ENCODE assay signal across 1 cellular context in the genomic region with DNA sequence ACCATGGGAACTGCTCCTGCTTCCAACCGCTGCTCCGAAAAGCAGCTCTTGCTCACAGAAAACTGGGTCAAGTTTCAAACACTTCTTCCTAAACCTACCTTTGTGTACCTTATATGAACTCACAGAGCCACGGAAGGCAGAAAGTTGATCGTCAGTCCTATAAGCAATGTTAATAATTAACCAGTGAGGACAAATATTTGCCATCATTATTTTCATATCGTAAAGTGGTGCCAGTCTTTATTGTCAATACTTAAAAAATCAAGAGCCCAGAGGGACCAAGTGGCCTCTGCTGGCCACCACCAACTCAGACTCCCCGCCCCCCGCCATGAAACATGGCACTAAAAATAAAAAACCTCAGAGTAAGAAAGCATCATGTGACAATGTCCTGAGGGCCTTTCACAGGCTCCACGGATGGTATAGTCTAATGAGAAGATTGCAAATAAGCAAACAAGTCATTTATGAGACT.
TF ChIP-seq lines count a peak whose summit lies in the region.

No MANE protein-coding gene starts in this region.

TF ChIP-seq in HepG2, 621 proteins besides CTCF, POLR2A, EP300 and RAD21 (continued from another document and continues in another):
- no peak for TF ChIP-seq ZC3H4 (CRISPR knock-in tag; IDR thresholded peaks at IDR 0.05; ENCODE audit: borderline replicate concordance)
- TF ChIP-seq RFX1 (IDR thresholded peaks at IDR 0.05) = no peak
- TF ChIP-seq SAFB2 (CRISPR knock-in tag; IDR thresholded peaks at IDR 0.05; ENCODE audit: borderline replicate concordance, low read depth) = no peak
- no peak for TF ChIP-seq MTF1 (CRISPR knock-in tag; IDR thresholded peaks at IDR 0.05)
- TF ChIP-seq, protein P1, sequence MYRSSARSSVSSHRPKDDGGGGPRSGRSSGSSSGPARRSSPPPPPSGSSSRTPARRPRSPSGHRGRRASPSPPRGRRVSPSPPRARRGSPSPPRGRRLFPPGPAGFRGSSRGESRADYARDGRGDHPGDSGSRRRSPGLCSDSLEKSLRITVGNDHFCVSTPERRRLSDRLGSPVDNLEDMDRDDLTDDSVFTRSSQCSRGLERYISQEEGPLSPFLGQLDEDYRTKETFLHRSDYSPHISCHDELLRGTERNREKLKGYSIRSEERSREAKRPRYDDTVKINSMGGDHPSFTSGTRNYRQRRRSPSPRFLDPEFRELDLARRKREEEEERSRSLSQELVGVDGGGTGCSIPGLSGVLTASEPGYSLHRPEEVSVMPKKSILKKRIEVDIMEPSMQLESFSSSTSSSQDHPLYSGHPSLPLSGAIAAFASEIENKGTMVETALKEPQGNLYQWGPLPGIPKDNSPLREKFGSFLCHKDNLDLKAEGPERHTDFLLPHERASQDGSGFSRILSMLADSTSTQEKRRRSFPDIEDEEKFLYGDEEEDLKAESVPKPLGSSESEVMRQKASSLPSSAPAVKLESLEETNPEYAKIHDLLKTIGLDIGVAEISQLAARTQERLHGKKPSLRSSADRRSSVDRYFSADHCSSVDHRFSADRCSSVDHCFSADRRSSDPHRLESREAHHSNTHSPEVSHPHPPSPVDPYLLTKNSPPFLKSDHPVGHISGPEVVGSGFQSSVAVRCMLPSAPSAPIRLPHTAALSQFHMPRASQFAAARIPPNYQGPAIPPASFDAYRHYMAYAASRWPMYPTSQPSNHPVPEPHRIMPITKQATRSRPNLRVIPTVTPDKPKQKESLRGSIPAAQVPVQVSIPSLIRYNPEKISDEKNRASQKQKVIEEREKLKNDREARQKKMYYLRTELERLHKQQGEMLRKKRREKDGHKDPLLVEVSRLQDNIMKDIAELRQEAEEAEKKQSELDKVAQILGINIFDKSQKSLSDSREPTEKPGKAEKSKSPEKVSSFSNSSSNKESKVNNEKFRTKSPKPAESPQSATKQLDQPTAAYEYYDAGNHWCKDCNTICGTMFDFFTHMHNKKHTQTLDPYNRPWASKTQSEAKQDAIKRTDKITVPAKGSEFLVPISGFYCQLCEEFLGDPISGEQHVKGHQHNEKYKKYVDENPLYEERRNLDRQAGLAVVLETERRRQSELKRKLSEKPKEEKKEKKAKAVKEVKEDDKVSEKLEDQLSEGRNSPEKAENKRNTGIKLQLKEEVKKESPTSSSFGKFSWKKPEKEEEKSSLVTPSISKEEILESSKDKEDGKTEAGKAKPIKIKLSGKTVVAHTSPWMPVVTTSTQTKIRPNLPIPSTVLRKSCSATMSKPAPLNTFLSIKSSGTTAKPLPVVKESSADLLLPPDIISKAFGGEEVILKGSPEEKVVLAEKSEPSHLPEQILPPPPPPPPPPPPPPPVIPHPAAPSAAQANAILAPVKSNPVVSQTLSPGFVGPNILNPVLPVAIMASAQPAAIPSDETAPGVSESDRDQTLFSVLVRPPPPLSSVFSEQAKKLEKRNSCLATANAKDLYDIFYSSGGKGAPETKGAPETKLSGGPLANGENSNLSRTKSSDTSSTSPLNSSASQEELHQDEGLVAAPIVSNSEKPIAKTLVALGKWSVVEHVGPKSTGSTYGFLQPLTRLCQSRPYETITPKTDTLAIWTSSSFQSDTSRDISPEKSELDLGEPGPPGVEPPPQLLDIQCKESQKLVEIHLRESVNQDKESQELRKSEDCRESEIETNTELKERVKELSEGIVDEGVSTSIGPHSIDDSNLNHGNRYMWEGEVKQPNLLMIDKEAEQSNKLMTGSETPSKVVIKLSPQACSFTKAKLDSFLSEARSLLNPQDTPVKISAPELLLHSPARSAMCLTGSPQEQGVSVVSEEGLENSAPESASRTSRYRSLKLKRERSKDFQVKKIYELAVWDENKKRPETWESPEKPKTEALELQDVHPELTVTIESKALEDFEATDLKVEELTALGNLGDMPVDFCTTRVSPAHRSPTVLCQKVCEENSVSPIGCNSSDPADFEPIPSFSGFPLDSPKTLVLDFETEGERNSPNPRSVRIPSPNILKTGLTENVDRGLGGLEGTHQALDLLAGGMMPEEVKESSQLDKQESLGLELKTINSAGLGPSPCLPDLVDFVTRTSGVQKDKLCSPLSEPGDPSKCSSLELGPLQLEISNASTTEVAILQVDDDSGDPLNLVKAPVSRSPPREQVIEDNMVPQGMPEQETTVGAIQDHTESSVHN (CRISPR knock-in tag; IDR thresholded peaks at IDR 0.05) = no peak
- TF ChIP-seq MLLT10 (CRISPR knock-in tag; IDR thresholded peaks at IDR 0.05) = no peak
- TF ChIP-seq RFXAP (CRISPR knock-in tag; IDR thresholded peaks at IDR 0.05; ENCODE audit: borderline replicate concordance) = no peak
- no peak for TF ChIP-seq HOXD1 (CRISPR knock-in tag; IDR thresholded peaks at IDR 0.05)
- TF ChIP-seq, protein P2, sequence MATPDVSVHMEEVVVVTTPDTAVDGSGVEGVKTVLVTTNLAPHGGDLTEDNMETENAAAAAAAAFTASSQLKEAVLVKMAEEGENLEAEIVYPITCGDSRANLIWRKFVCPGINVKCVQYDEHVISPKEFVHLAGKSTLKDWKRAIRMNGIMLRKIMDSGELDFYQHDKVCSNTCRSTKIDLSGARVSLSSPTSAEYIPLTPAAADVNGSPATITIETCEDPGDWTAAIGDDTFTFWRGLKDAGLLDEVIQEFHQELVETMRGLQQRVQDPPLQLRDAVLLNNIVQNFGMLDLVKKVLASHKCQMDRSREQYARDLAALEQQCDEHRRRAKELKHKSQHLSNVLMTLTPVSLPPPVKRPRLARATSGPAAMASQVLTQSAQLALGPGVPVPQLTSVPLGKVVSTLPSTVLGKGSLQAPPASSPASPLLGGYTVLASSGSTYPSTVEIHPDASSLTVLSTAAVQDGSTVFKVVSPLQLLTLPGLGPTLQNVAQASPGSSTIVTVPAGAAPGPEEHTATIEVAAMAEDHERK (CRISPR knock-in tag; IDR thresholded peaks at IDR 0.05; ENCODE audit: low read depth) = no peak
- TF ChIP-seq RARG (CRISPR knock-in tag; IDR thresholded peaks at IDR 0.05; ENCODE audit: low read depth) = no peak
- TF ChIP-seq, protein P3, sequence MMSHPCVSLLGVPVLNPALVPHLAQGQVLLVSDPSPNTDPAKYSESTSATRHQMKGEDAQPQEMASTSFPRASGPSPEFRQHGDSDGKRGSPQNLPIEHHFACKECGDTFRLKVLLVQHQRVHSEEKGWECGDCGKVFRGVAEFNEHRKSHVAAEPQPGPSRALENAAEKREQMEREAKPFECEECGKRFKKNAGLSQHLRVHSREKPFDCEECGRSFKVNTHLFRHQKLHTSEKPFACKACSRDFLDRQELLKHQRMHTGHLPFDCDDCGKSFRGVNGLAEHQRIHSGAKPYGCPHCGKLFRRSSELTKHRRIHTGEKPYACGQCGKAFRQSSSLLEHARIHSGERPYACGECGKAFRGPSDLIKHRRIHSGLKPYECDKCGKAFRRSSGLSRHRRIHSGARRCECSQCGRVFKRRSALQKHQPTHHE (CRISPR knock-in tag; IDR thresholded peaks at IDR 0.05; ENCODE audit: borderline replicate concordance) = no peak
- no peak for TF ChIP-seq SOX13 (IDR thresholded peaks at IDR 0.05)
- TF ChIP-seq SOX13 (CRISPR knock-in tag; conservative IDR thresholded peaks at IDR 0.05 in 1 of 2, IDR thresholded peaks at IDR 0.05 in 1 of 2) = peak in 1 of 2 experiments; percentile 60; a peak in 2 of 4 replicates
- TF ChIP-seq ZNF616 (CRISPR knock-in tag; IDR thresholded peaks at IDR 0.05; ENCODE audit: low read depth) = no peak
- TF ChIP-seq CBFB (CRISPR knock-in tag; IDR thresholded peaks at IDR 0.05) = no peak
- no peak for TF ChIP-seq JUND (CRISPR knock-in tag; IDR thresholded peaks at IDR 0.05)
- no peak for TF ChIP-seq ZBTB3 (CRISPR knock-in tag; IDR thresholded peaks at IDR 0.05; ENCODE audit: borderline replicate concordance, low read depth)
- peak; percentile 81 for TF ChIP-seq ZBTB20 (CRISPR knock-in tag; IDR thresholded peaks at IDR 0.05; ENCODE audit: borderline replicate concordance, low read depth)
- TF ChIP-seq GZF1 (CRISPR knock-in tag; IDR thresholded peaks at IDR 0.05) = no peak
- TF ChIP-seq PRPF4 (IDR thresholded peaks at IDR 0.05; ENCODE audit: low read depth, low read length, poor library complexity, severe bottlenecking) = no peak
- no peak for TF ChIP-seq ZSCAN21 (CRISPR knock-in tag; IDR thresholded peaks at IDR 0.05; ENCODE audit: borderline replicate concordance)
- TF ChIP-seq, protein P4, sequence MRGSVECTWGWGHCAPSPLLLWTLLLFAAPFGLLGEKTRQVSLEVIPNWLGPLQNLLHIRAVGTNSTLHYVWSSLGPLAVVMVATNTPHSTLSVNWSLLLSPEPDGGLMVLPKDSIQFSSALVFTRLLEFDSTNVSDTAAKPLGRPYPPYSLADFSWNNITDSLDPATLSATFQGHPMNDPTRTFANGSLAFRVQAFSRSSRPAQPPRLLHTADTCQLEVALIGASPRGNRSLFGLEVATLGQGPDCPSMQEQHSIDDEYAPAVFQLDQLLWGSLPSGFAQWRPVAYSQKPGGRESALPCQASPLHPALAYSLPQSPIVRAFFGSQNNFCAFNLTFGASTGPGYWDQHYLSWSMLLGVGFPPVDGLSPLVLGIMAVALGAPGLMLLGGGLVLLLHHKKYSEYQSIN (CRISPR knock-in tag; IDR thresholded peaks at IDR 0.05; ENCODE audit: borderline replicate concordance) = no peak
- TF ChIP-seq SUZ12 (IDR thresholded peaks at IDR 0.05; ENCODE audit: low read depth, low read length) = no peak
- TF ChIP-seq, protein P5, sequence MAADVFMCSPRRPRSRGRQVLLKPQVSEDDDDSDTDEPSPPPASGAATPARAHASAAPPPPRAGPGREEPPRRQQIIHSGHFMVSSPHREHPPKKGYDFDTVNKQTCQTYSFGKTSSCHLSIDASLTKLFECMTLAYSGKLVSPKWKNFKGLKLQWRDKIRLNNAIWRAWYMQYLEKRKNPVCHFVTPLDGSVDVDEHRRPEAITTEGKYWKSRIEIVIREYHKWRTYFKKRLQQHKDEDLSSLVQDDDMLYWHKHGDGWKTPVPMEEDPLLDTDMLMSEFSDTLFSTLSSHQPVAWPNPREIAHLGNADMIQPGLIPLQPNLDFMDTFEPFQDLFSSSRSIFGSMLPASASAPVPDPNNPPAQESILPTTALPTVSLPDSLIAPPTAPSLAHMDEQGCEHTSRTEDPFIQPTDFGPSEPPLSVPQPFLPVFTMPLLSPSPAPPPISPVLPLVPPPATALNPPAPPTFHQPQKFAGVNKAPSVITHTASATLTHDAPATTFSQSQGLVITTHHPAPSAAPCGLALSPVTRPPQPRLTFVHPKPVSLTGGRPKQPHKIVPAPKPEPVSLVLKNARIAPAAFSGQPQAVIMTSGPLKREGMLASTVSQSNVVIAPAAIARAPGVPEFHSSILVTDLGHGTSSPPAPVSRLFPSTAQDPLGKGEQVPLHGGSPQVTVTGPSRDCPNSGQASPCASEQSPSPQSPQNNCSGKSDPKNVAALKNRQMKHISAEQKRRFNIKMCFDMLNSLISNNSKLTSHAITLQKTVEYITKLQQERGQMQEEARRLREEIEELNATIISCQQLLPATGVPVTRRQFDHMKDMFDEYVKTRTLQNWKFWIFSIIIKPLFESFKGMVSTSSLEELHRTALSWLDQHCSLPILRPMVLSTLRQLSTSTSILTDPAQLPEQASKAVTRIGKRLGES (CRISPR knock-in tag; IDR thresholded peaks at IDR 0.05; ENCODE audit: borderline replicate concordance) = no peak
- no peak for TF ChIP-seq ZSCAN12 (CRISPR knock-in tag; IDR thresholded peaks at IDR 0.05)
- peak; percentile 42 for TF ChIP-seq SOX5 (CRISPR knock-in tag; IDR thresholded peaks at IDR 0.05; ENCODE audit: borderline replicate concordance)
- no peak for TF ChIP-seq MAZ (IDR thresholded peaks at IDR 0.05; ENCODE audit: borderline replicate concordance, low read depth, low read length)
- no peak for TF ChIP-seq MAZ (CRISPR knock-in tag; IDR thresholded peaks at IDR 0.05; ENCODE audit: low read depth)
- TF ChIP-seq PPARG (CRISPR knock-in tag; conservative IDR thresholded peaks at IDR 0.05) = peak; percentile 78
- TF ChIP-seq HMGA1 (CRISPR knock-in tag; conservative IDR thresholded peaks at IDR 0.05) = no peak
- TF ChIP-seq, protein P6, sequence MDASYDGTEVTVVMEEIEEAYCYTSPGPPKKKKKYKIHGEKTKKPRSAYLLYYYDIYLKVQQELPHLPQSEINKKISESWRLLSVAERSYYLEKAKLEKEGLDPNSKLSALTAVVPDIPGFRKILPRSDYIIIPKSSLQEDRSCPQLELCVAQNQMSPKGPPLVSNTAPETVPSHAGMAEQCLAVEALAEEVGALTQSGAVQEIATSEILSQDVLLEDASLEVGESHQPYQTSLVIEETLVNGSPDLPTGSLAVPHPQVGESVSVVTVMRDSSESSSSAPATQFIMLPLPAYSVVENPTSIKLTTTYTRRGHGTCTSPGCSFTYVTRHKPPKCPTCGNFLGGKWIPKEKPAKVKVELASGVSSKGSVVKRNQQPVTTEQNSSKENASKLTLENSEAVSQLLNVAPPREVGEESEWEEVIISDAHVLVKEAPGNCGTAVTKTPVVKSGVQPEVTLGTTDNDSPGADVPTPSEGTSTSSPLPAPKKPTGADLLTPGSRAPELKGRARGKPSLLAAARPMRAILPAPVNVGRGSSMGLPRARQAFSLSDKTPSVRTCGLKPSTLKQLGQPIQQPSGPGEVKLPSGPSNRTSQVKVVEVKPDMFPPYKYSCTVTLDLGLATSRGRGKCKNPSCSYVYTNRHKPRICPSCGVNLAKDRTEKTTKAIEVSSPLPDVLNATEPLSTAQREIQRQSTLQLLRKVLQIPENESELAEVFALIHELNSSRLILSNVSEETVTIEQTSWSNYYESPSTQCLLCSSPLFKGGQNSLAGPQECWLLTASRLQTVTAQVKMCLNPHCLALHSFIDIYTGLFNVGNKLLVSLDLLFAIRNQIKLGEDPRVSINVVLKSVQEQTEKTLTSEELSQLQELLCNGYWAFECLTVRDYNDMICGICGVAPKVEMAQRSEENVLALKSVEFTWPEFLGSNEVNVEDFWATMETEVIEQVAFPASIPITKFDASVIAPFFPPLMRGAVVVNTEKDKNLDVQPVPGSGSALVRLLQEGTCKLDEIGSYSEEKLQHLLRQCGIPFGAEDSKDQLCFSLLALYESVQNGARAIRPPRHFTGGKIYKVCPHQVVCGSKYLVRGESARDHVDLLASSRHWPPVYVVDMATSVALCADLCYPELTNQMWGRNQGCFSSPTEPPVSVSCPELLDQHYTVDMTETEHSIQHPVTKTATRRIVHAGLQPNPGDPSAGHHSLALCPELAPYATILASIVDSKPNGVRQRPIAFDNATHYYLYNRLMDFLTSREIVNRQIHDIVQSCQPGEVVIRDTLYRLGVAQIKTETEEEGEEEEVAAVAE (CRISPR knock-in tag; IDR thresholded peaks at IDR 0.05; ENCODE audit: borderline replicate concordance) = no peak; the same call in 1 of the 2 replicates
- no peak for TF ChIP-seq ZNF530 (CRISPR knock-in tag; IDR thresholded peaks at IDR 0.05; ENCODE audit: low read depth)
- TF ChIP-seq, protein P7, sequence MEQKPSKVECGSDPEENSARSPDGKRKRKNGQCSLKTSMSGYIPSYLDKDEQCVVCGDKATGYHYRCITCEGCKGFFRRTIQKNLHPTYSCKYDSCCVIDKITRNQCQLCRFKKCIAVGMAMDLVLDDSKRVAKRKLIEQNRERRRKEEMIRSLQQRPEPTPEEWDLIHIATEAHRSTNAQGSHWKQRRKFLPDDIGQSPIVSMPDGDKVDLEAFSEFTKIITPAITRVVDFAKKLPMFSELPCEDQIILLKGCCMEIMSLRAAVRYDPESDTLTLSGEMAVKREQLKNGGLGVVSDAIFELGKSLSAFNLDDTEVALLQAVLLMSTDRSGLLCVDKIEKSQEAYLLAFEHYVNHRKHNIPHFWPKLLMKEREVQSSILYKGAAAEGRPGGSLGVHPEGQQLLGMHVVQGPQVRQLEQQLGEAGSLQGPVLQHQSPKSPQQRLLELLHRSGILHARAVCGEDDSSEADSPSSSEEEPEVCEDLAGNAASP (CRISPR knock-in tag; IDR thresholded peaks at IDR 0.05; ENCODE audit: borderline replicate concordance) = peak; percentile 83; the same call in 1 of the 2 replicates
- TF ChIP-seq ZNF441 (CRISPR knock-in tag; IDR thresholded peaks at IDR 0.05; ENCODE audit: borderline replicate concordance) = no peak
- TF ChIP-seq, protein P8, sequence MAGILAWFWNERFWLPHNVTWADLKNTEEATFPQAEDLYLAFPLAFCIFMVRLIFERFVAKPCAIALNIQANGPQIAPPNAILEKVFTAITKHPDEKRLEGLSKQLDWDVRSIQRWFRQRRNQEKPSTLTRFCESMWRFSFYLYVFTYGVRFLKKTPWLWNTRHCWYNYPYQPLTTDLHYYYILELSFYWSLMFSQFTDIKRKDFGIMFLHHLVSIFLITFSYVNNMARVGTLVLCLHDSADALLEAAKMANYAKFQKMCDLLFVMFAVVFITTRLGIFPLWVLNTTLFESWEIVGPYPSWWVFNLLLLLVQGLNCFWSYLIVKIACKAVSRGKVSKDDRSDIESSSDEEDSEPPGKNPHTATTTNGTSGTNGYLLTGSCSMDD (CRISPR knock-in tag; IDR thresholded peaks at IDR 0.05) = no peak
